Comparison of ENCODE assay signal across 8 cellular contexts in the genomic region with DNA sequence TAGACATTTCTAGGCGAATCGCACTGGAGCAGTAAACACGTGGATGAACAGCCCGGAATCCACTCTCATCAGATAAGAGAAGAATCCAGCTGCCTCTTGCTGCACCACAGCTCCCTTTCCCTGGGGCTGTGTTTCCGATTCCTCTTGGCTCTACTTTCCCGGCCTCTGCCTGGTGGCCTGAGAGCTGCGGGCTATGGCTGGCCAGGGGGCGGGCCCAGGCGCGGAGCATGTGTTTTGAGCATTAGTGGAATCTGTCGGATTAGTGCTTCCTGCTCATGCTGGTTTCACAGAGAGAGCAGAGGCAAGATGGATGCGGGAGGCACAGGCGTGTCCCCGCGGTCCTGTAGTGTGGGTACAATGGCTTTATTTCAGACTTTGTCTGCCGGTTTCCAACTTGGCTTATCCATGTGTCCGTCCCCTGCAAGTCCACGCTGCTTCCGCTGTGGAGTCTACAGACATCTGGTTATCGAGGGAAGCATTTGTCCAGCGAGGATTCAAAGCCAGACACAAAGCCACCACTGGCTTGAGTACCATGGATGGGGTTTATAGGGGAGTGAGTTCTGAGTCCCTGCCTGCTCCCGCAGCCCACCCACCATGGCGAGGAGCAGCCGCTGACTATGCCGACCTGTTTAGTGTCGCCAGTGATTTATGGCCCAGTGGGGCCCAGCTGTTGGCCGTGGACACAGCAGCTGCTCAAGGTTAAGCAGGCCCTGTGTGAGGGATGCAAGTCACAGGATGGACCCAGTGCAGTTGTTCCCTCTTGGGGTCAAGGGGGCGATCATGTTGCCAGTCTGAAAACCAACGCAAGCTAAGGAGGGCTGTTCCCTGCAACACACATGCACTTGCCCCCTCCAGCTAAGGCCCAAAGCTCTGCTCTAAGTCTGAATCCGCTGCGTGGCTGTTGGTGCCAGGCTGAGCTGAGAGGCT. TPM values are rescaled to one million over a fixed set of nuclear protein-coding genes. Genes with fewer than 3 reads are reported as not detected.
DNase-seq lines count a peak whose midpoint lies in the region; ATAC-seq and TF ChIP-seq lines count a peak whose summit lies in the region.

No MANE protein-coding gene starts in this region.

- DNase-seq in BJ (ENCODE audit: low read depth) (peak; percentile 72), Panc1 (ENCODE audit: low read depth, low spot score) (no peak), fibroblast of villous mesenchyme (ENCODE audit: low read depth) (peak; percentile 97), non-pigmented ciliary epithelial cell (ENCODE audit: low read depth) (peak; percentile 51), NCI-H1417 treated with DMSO at 0.1 percent for 48 hours (lab: John Stamatoyannopoulos, UW) (no peak), chondrocyte (ENCODE audit: low spot score) (no peak), HuH-7.5 (ENCODE audit: low spot score) (no peak)

- CTCF ChIA-PET in BJ (lab: Yijun Ruan, JAX) (interaction anchor here (0.6 kb wide), 1 partner anchor 43 kb away, joined by 3 read pairs; no protein-coding TSS in a partner anchor), Panc1 (lab: Charles Lee) (no interaction called here)

- H3K4me1 ChIP-seq in Panc1 (ENCODE audit: control insufficient read depth, insufficient read depth, low read length), result peaks cover 8% of the 10 kb centered on the region

- no peaks in the 10 kb centered on the region for H3K36me3 Mint-ChIP-seq in chondrocyte (ENCODE audit: low read depth)

- no peaks in the 10 kb centered on the region for H3K9me3 Mint-ChIP-seq in chondrocyte (ENCODE audit: low read depth)

- H3K27me3 Mint-ChIP-seq in chondrocyte (ENCODE audit: low read depth), result no peaks in the 10 kb centered on the region

- BruUV-seq in Panc1 (replicated peaks; lab: Mats Ljungman, UMichigan), result no TSS peak

- TF ChIP-seq CTCF in BJ (IDR thresholded peaks at IDR 0.05; ENCODE audit: insufficient read depth, low read depth, low read length) (no peak), Panc1 (IDR thresholded peaks at IDR 0.05) (no peak), fibroblast of villous mesenchyme (IDR thresholded peaks at IDR 0.05; ENCODE audit: insufficient read depth, low read depth, low read length) (no peak), chondrocyte (IDR thresholded peaks at IDR 0.05) (no peak)

- POLR2A ChIA-PET in BJ (lab: Charles Lee) (no interaction called here), Panc1 (lab: Charles Lee) (interaction anchor here (0.6 to 0.9 kb wide), 2 partner anchors 27 to 281 kb away, joined by 3 read pairs; no protein-coding TSS in a partner anchor)

- intact Hi-C loops in Panc1 (cut with micrococcal nuclease; ENCODE audit: unreplicated experiment), result no loop called here

- in situ Hi-C loops in Panc1 (cut with HindIII; ENCODE audit: low pct_unique_long_range_greater_than_20kb, low sequenced_read_pairs), result no loop called here

- H3K4me3 ChIP-seq in BJ (ENCODE audit: low read depth, low read length), result no peak overlapping the region
- peak overlapping the region in 1 of 2 experiments; percentile 26; a peak in 2 of 4 replicates for H3K4me3 ChIP-seq in Panc1 (ENCODE audit: low read depth in 2 of 2, low read length in 2 of 2)
- H3K4me3 ChIP-seq in fibroblast of villous mesenchyme (ENCODE audit: low read depth, low read length), result peak overlapping the region; percentile 7

- H3K27ac ChIP-seq in Panc1 (ENCODE audit: low read length), result peak overlapping the region; percentile 29; the same call in 1 of the 2 replicates

- peaks cover 14% of the 10 kb centered on the region for H3K4me1 Mint-ChIP-seq in chondrocyte (ENCODE audit: low read depth)

- no peak overlapping the region for H3K27ac Mint-ChIP-seq in chondrocyte (ENCODE audit: unreplicated experiment)

- no peak overlapping the region for H3K4me3 Mint-ChIP-seq in chondrocyte (ENCODE audit: unreplicated experiment)

- ATAC-seq in Panc1 (peak; percentile 82), GM18502 (IDR thresholded peaks at IDR 0.05; ENCODE audit: poor library complexity, unreplicated experiment) (no peak)

- H3K9me3 ChIP-seq in Panc1 (ENCODE audit: control insufficient read depth, insufficient read depth, low read depth, low read length), result no peaks in the 10 kb centered on the region

- no peaks in the 10 kb centered on the region for H3K36me3 ChIP-seq in BJ (ENCODE audit: control insufficient read depth, insufficient read depth, low read length)
- no peaks in the 10 kb centered on the region for H3K36me3 ChIP-seq in Panc1 (ENCODE audit: control insufficient read depth, insufficient read depth, low read length)

- H3K27me3 ChIP-seq in BJ (ENCODE audit: control insufficient read depth, insufficient read depth, low read length) (no peaks in the 10 kb centered on the region), Panc1 (ENCODE audit: control insufficient read depth, insufficient read depth, low read length) (no peaks in the 10 kb centered on the region)

RNA-seq across cellular contexts. Expression of a gene that starts 43.3 kb away (rescaled TPM):
- 11.2 and 13.0 TPM in 2 replicates for polyA plus RNA-seq in BJ (2011; rRNA removed)
- 43.4 and 46.6 TPM in 2 replicates for polyA minus RNA-seq in BJ (2011; rRNA and poly(A)+ RNA removed)
- total RNA-seq in Panc1 (2021; ENCODE audit: unreplicated experiment), result 46.8 TPM
- 34.5 TPM for polyA plus RNA-seq in Panc1 (2012; ENCODE audit: insufficient read length)
- total RNA-seq in fibroblast of villous mesenchyme, result 45.4 and 73.8 TPM in 2 replicates
- total RNA-seq in chondrocyte, result 53.1 to 58.1 TPM (median 57.8 TPM) in 3 replicates

Comparison
In these comparisons a context has a peak if more than half of its experiments do, and no peak if none do; other contexts are left out.
1. DNase-seq: peak in BJ (single experiment), fibroblast of villous mesenchyme (single experiment) and non-pigmented ciliary epithelial cell (single experiment); none in Panc1 (single experiment), NCI-H1417 treated with DMSO at 0.1 percent for 48 hours (single experiment), chondrocyte (single experiment) and HuH-7.5 (single experiment).